Comparison of ENCODE assay signal across 8 cellular contexts in genomic region chr11:62612366-62613274, GRCh38. TPM values are rescaled to one million over a fixed set of nuclear protein-coding genes. Genes with fewer than 3 reads are reported as not detected.
DNase-seq lines count a peak whose midpoint lies in the region; ATAC-seq, FAIRE-seq and TF ChIP-seq lines count a peak whose summit lies in the region.

EML3 (minus strand) TSS chr11:62612775; CDS start chr11:62612457, 318 bp downstream.
ROM1 (plus strand) TSS chr11:62613257; CDS start chr11:62613282, 25 bp downstream.

- peak within 1 kb of the TSS; percentile 56 for H3K27ac ChIP-seq in ACC112 (ENCODE audit: low read depth, low read length)
- H3K27ac ChIP-seq in caudate nucleus (ENCODE audit: low read depth, low read length), result peak within 1 kb of the TSS; percentile 85
- peak within 1 kb of the TSS; percentile 88 to 92 for H3K27ac ChIP-seq in kidney (ENCODE audit: low read depth in 2 of 2, low read length in 2 of 2)

- DNase-seq in NCI-H2196 (lab: John Stamatoyannopoulos, UW; ENCODE audit: unreplicated experiment) (peak; percentile 92), activated B cell treated with CpG ODN at 0.5 μM for 24 hours (peak; percentile 95), caudate nucleus (lab: John Stamatoyannopoulos, UW) (peak in 58 of 61 donors; percentile 37 to 98 (median 76)), kidney (peak; percentile 98)
- DNase-seq in stimulated activated CD4-positive, alpha-beta T cell treated with anti-CD3 and anti-CD28 coated beads, Interleukin-15, amount 100 ng/mL, for 1 hour (ENCODE audit: low read depth in 1 of 2, low spot score in 1 of 2), result peak; percentile 78 to 83

- TF ChIP-seq CTCF in activated B cell treated with CpG ODN at 0.5 μM for 24 hours (IDR thresholded peaks at IDR 0.05), result peak; percentile 59
- peak; percentile 62 for TF ChIP-seq CTCF in kidney (IDR thresholded peaks at IDR 0.05; ENCODE audit: borderline replicate concordance, extremely low read depth, insufficient read depth)

- H3K9ac ChIP-seq in kidney (ENCODE audit: low read length in 2 of 2), result peak within 1 kb of the TSS; percentile 75 to 81

- H3K36me3 ChIP-seq in ACC112 (ENCODE audit: insufficient read depth, low read length) (no peaks in the 10 kb centered on the region), kidney (ENCODE audit: control insufficient read depth in 1 of 2, insufficient read depth in 2 of 2, low read length in 2 of 2) (peaks cover 5 to 9% of the 10 kb centered on the region in 2 donors)

- no peaks in the 10 kb centered on the region for H3K9me3 Mint-ChIP-seq in activated B cell treated with CpG ODN at 0.5 μM for 24 hours

- peak within 1 kb of the TSS; percentile 4 for H2AFZ ChIP-seq in ACC112 (ENCODE audit: low read length, unreplicated experiment)

- no peaks in the 10 kb centered on the region for H3K27me3 ChIP-seq in ACC112 (ENCODE audit: insufficient read depth, low read length)

- no peak for FAIRE-seq in kidney (lab: Jason Lieb, UNC)

- POLR2A ChIA-PET in activated B cell treated with CpG ODN at 0.5 μM for 24 hours (lab: Charles Lee), result interaction anchor here (0.7 to 5.8 kb wide), 20 partner anchors 9 to 269 kb away, joined by 3 to 63 read pairs (median 7); partner anchors contain the start of genes AHNAK, B3GAT3, C11orf98 and CSKMT

- peak within 1 kb of the TSS; percentile 93 for H3K4me3 Mint-ChIP-seq in activated B cell treated with CpG ODN at 0.5 μM for 24 hours

- H3K4me1 Mint-ChIP-seq in activated B cell treated with CpG ODN at 0.5 μM for 24 hours, result peaks cover 27% of the 10 kb centered on the region

- H3K27me3 Mint-ChIP-seq in activated B cell treated with CpG ODN at 0.5 μM for 24 hours, result no peaks in the 10 kb centered on the region

- peak; percentile 81 for ATAC-seq in GM18511 (IDR thresholded peaks at IDR 0.05; ENCODE audit: unreplicated experiment)
- peak; percentile 67 for ATAC-seq in HG02981 (IDR thresholded peaks at IDR 0.05; ENCODE audit: unreplicated experiment)
- ATAC-seq in activated B cell treated with CpG ODN at 0.5 μM for 24 hours (ENCODE audit: low read depth), result peak; percentile 82

- H3K79me2 ChIP-seq in ACC112 (ENCODE audit: control insufficient read depth, insufficient read depth, low read length, unreplicated experiment), result peaks cover 8% of the 10 kb centered on the region

- no peaks in the 10 kb centered on the region for H3K9me3 ChIP-seq in kidney (ENCODE audit: control insufficient read depth in 1 of 2, low read length in 2 of 2)

- H3K36me3 Mint-ChIP-seq in activated B cell treated with CpG ODN at 0.5 μM for 24 hours (ENCODE audit: low read depth), result peaks cover 49% of the 10 kb centered on the region

- CTCF ChIA-PET in activated B cell treated with CpG ODN at 0.5 μM for 24 hours (lab: Charles Lee), result interaction anchor here (0.8 to 2.2 kb wide), 6 partner anchors 9 to 188 kb away, joined by 3 to 20 read pairs (median 6); partner anchors contain the start of genes B3GAT3, C11orf98, CSKMT and MTA2

- H3K27ac Mint-ChIP-seq in activated B cell treated with CpG ODN at 0.5 μM for 24 hours, result peak within 1 kb of the TSS; percentile 95

- H3K4me3 ChIP-seq in ACC112 (ENCODE audit: low read depth, low read length) (peak within 1 kb of the TSS; percentile 82), kidney (ENCODE audit: low read length in 2 of 2) (peak within 1 kb of the TSS; percentile 66 to 92)

- intact Hi-C loops in activated B cell treated with CpG ODN at 0.5 μM for 24 hours (cut with micrococcal nuclease), result loop anchor here (1.0 to 5.0 kb wide), 11 partner anchors 10 to 230 kb away; partner anchors contain the start of genes C11orf98, CSKMT, GANAB and INTS5
- intact Hi-C loops in kidney (cut with DNase I), result no loop called here

- peaks cover 20% of the 10 kb centered on the region for H3K4me1 ChIP-seq in ACC112 (ENCODE audit: control insufficient read depth, insufficient read depth, low read length, unreplicated experiment)
- peaks cover 4 to 26% of the 10 kb centered on the region in 2 donors for H3K4me1 ChIP-seq in kidney (ENCODE audit: control insufficient read depth in 1 of 2, insufficient read depth in 1 of 2, low read depth in 1 of 2, low read length in 2 of 2)

RNA-seq across cellular contexts. Expression of gene EML3, which starts in this region (rescaled TPM):
- total RNA-seq in activated B cell treated with CpG ODN at 0.5 μM for 24 hours (115 and 128 TPM in 2 replicates), kidney (83.3 TPM)
- 35.0 TPM for polyA plus RNA-seq in kidney (ENCODE audit: insufficient read depth, low read depth, low replicate concordance)

RNA-seq across cellular contexts. Expression of gene ROM1, which starts in this region (rescaled TPM):
- total RNA-seq in activated B cell treated with CpG ODN at 0.5 μM for 24 hours (0.89 and 2.6 TPM in 2 replicates), kidney (7.9 TPM)
- polyA plus RNA-seq in kidney (ENCODE audit: insufficient read depth, low read depth, low replicate concordance), result 11.1 TPM

Comparison
In these comparisons a context has a peak if more than half of its experiments do, and no peak if none do; other contexts are left out.
1. Peak in every context shown above with its lines: DNase-seq, ATAC-seq, H3K4me3 ChIP-seq and H3K27ac ChIP-seq.